1 cellular context compared by ENCODE assay signal in the genomic region with DNA sequence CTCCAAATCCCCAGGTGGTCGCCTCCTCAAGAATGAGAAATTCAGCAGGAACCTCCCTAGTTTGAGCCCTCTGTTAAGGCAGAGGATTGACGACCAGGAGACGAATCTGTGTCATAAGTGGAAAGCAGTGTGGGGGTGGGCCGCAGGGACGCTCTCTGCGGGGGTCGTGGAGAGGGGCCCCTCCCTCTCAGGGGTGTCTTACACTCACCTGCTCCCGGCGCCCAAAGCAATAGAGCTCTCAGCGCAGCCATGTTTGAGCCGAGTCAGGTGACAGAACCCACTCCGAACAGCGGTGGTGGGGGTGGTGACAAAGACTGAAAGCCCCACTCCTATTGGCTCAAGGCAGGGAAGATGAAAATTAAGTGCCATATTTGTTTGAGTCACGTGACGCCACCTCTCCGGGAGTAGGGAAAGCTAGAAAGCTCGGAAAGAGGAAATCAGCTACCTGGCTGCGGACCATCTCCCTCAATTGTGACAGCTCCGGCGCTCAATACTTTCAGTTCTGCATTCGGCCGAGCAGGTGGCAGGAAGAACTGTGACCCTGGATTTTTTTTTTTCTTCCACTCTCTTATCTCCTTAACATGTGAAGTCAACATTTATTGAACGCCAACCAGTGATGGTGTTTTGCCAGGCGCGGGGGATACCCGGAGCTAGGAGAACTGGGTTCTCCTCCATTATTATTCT.
TF ChIP-seq lines count a peak whose summit lies in the region.

A gene (minus strand): TSS at position 265 of the 684 bp plus-strand sequence. CDS start 627 bp downstream, outside the sequence.

TF ChIP-seq in HepG2, 621 proteins besides CTCF, POLR2A, EP300 and RAD21 (continued from another document and continues in another):
- TF ChIP-seq, protein P1, sequence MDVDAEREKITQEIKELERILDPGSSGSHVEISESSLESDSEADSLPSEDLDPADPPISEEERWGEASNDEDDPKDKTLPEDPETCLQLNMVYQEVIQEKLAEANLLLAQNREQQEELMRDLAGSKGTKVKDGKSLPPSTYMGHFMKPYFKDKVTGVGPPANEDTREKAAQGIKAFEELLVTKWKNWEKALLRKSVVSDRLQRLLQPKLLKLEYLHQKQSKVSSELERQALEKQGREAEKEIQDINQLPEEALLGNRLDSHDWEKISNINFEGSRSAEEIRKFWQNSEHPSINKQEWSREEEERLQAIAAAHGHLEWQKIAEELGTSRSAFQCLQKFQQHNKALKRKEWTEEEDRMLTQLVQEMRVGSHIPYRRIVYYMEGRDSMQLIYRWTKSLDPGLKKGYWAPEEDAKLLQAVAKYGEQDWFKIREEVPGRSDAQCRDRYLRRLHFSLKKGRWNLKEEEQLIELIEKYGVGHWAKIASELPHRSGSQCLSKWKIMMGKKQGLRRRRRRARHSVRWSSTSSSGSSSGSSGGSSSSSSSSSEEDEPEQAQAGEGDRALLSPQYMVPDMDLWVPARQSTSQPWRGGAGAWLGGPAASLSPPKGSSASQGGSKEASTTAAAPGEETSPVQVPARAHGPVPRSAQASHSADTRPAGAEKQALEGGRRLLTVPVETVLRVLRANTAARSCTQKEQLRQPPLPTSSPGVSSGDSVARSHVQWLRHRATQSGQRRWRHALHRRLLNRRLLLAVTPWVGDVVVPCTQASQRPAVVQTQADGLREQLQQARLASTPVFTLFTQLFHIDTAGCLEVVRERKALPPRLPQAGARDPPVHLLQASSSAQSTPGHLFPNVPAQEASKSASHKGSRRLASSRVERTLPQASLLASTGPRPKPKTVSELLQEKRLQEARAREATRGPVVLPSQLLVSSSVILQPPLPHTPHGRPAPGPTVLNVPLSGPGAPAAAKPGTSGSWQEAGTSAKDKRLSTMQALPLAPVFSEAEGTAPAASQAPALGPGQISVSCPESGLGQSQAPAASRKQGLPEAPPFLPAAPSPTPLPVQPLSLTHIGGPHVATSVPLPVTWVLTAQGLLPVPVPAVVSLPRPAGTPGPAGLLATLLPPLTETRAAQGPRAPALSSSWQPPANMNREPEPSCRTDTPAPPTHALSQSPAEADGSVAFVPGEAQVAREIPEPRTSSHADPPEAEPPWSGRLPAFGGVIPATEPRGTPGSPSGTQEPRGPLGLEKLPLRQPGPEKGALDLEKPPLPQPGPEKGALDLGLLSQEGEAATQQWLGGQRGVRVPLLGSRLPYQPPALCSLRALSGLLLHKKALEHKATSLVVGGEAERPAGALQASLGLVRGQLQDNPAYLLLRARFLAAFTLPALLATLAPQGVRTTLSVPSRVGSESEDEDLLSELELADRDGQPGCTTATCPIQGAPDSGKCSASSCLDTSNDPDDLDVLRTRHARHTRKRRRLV (CRISPR knock-in tag; IDR thresholded peaks at IDR 0.05), result no peak
- TF ChIP-seq PITX1 (CRISPR knock-in tag; IDR thresholded peaks at IDR 0.05) (peak; percentile 63), HNRNPH1 (optimal IDR thresholded peaks at IDR 0.05; ENCODE audit: low read depth, low read length) (no peak), ZNF749 (CRISPR knock-in tag; IDR thresholded peaks at IDR 0.05; ENCODE audit: borderline replicate concordance) (no peak), ZNF326 (CRISPR knock-in tag; IDR thresholded peaks at IDR 0.05; ENCODE audit: borderline replicate concordance) (no peak), ZNF30 (CRISPR knock-in tag; IDR thresholded peaks at IDR 0.05) (no peak), ZNF788 (CRISPR knock-in tag; IDR thresholded peaks at IDR 0.05; ENCODE audit: borderline replicate concordance) (no peak; the same call in 1 of the 2 replicates), FOXM1 (CRISPR knock-in tag; IDR thresholded peaks at IDR 0.05) (no peak), ZFP36L2 (CRISPR knock-in tag; IDR thresholded peaks at IDR 0.05) (no peak), MED8 (CRISPR knock-in tag; IDR thresholded peaks at IDR 0.05; ENCODE audit: insufficient replicate concordance) (no peak), ZNF274 (CRISPR knock-in tag; IDR thresholded peaks at IDR 0.05) (no peak), ZNF446 (CRISPR knock-in tag; IDR thresholded peaks at IDR 0.05) (no peak), TCF7L2 (IDR thresholded peaks at IDR 0.05; ENCODE audit: low read depth, low read length) (no peak), ONECUT2 (CRISPR knock-in tag; IDR thresholded peaks at IDR 0.05) (0 out of 2 replicates have a peak, but pooled peaks have one; percentile 39), ZNF333 (CRISPR knock-in tag; IDR thresholded peaks at IDR 0.05; ENCODE audit: borderline replicate concordance) (no peak), HDAC6 (IDR thresholded peaks at IDR 0.05; ENCODE audit: low read depth, low read length) (no peak), ZNF556 (CRISPR knock-in tag; IDR thresholded peaks at IDR 0.05; ENCODE audit: borderline replicate concordance) (peak; percentile 22; the same call in 1 of the 2 replicates), ISX (CRISPR knock-in tag; conservative IDR thresholded peaks at IDR 0.05) (no peak), ZFP36L1 (CRISPR knock-in tag; IDR thresholded peaks at IDR 0.05) (no peak), KDM5A (IDR thresholded peaks at IDR 0.05; ENCODE audit: borderline replicate concordance, low read length) (peak; percentile 98), BHLHE40 (IDR thresholded peaks at IDR 0.05; ENCODE audit: low read length) (peak; percentile 90)
- TF ChIP-seq, protein P2, sequence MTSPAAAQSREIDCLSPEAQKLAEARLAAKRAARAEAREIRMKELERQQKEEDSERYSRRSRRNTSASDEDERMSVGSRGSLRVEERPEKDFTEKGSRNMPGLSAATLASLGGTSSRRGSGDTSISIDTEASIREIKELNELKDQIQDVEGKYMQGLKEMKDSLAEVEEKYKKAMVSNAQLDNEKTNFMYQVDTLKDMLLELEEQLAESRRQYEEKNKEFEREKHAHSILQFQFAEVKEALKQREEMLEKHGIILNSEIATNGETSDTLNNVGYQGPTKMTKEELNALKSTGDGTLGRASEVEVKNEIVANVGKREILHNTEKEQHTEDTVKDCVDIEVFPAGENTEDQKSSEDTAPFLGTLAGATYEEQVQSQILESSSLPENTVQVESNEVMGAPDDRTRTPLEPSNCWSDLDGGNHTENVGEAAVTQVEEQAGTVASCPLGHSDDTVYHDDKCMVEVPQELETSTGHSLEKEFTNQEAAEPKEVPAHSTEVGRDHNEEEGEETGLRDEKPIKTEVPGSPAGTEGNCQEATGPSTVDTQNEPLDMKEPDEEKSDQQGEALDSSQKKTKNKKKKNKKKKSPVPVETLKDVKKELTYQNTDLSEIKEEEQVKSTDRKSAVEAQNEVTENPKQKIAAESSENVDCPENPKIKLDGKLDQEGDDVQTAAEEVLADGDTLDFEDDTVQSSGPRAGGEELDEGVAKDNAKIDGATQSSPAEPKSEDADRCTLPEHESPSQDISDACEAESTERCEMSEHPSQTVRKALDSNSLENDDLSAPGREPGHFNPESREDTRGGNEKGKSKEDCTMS (CRISPR knock-in tag; conservative IDR thresholded peaks at IDR 0.05), result no peak
- TF ChIP-seq, protein P3, sequence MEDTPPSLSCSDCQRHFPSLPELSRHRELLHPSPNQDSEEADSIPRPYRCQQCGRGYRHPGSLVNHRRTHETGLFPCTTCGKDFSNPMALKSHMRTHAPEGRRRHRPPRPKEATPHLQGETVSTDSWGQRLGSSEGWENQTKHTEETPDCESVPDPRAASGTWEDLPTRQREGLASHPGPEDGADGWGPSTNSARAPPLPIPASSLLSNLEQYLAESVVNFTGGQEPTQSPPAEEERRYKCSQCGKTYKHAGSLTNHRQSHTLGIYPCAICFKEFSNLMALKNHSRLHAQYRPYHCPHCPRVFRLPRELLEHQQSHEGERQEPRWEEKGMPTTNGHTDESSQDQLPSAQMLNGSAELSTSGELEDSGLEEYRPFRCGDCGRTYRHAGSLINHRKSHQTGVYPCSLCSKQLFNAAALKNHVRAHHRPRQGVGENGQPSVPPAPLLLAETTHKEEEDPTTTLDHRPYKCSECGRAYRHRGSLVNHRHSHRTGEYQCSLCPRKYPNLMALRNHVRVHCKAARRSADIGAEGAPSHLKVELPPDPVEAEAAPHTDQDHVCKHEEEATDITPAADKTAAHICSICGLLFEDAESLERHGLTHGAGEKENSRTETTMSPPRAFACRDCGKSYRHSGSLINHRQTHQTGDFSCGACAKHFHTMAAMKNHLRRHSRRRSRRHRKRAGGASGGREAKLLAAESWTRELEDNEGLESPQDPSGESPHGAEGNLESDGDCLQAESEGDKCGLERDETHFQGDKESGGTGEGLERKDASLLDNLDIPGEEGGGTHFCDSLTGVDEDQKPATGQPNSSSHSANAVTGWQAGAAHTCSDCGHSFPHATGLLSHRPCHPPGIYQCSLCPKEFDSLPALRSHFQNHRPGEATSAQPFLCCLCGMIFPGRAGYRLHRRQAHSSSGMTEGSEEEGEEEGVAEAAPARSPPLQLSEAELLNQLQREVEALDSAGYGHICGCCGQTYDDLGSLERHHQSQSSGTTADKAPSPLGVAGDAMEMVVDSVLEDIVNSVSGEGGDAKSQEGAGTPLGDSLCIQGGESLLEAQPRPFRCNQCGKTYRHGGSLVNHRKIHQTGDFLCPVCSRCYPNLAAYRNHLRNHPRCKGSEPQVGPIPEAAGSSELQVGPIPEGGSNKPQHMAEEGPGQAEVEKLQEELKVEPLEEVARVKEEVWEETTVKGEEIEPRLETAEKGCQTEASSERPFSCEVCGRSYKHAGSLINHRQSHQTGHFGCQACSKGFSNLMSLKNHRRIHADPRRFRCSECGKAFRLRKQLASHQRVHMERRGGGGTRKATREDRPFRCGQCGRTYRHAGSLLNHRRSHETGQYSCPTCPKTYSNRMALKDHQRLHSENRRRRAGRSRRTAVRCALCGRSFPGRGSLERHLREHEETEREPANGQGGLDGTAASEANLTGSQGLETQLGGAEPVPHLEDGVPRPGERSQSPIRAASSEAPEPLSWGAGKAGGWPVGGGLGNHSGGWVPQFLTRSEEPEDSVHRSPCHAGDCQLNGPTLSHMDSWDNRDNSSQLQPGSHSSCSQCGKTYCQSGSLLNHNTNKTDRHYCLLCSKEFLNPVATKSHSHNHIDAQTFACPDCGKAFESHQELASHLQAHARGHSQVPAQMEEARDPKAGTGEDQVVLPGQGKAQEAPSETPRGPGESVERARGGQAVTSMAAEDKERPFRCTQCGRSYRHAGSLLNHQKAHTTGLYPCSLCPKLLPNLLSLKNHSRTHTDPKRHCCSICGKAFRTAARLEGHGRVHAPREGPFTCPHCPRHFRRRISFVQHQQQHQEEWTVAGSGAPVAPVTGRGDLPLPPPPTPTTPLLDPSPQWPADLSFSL (CRISPR knock-in tag; IDR thresholded peaks at IDR 0.05), result no peak
- TF ChIP-seq, protein P4, sequence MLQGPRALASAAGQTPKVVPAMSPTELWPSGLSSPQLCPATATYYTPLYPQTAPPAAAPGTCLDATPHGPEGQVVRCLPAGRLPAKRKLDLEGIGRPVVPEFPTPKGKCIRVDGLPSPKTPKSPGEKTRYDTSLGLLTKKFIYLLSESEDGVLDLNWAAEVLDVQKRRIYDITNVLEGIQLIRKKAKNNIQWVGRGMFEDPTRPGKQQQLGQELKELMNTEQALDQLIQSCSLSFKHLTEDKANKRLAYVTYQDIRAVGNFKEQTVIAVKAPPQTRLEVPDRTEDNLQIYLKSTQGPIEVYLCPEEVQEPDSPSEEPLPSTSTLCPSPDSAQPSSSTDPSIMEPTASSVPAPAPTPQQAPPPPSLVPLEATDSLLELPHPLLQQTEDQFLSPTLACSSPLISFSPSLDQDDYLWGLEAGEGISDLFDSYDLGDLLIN (CRISPR knock-in tag; IDR thresholded peaks at IDR 0.05; ENCODE audit: borderline replicate concordance), result no peak
- TF ChIP-seq, protein P5, sequence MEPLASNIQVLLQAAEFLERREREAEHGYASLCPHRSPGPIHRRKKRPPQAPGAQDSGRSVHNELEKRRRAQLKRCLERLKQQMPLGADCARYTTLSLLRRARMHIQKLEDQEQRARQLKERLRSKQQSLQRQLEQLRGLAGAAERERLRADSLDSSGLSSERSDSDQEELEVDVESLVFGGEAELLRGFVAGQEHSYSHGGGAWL (CRISPR knock-in tag; IDR thresholded peaks at IDR 0.05), result no peak; the same call in 1 of the 2 replicates
- TF ChIP-seq, protein P6, sequence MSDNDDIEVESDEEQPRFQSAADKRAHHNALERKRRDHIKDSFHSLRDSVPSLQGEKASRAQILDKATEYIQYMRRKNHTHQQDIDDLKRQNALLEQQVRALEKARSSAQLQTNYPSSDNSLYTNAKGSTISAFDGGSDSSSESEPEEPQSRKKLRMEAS (IDR thresholded peaks at IDR 0.05), result peak; percentile 59
- TF ChIP-seq, protein P7, sequence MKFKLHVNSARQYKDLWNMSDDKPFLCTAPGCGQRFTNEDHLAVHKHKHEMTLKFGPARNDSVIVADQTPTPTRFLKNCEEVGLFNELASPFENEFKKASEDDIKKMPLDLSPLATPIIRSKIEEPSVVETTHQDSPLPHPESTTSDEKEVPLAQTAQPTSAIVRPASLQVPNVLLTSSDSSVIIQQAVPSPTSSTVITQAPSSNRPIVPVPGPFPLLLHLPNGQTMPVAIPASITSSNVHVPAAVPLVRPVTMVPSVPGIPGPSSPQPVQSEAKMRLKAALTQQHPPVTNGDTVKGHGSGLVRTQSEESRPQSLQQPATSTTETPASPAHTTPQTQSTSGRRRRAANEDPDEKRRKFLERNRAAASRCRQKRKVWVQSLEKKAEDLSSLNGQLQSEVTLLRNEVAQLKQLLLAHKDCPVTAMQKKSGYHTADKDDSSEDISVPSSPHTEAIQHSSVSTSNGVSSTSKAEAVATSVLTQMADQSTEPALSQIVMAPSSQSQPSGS (CRISPR knock-in tag; IDR thresholded peaks at IDR 0.05), result no peak
- TF ChIP-seq, protein P8, sequence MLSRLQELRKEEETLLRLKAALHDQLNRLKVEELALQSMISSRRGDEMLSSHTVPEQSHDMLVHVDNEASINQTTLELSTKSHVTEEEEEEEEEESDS (CRISPR knock-in tag; IDR thresholded peaks at IDR 0.05; ENCODE audit: borderline replicate concordance), result no peak
- TF ChIP-seq, protein P9, sequence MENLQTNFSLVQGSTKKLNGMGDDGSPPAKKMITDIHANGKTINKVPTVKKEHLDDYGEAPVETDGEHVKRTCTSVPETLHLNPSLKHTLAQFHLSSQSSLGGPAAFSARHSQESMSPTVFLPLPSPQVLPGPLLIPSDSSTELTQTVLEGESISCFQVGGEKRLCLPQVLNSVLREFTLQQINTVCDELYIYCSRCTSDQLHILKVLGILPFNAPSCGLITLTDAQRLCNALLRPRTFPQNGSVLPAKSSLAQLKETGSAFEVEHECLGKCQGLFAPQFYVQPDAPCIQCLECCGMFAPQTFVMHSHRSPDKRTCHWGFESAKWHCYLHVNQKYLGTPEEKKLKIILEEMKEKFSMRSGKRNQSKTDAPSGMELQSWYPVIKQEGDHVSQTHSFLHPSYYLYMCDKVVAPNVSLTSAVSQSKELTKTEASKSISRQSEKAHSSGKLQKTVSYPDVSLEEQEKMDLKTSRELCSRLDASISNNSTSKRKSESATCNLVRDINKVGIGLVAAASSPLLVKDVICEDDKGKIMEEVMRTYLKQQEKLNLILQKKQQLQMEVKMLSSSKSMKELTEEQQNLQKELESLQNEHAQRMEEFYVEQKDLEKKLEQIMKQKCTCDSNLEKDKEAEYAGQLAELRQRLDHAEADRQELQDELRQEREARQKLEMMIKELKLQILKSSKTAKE (CRISPR knock-in tag; IDR thresholded peaks at IDR 0.05; ENCODE audit: borderline replicate concordance), result no peak
- TF ChIP-seq, protein P10, sequence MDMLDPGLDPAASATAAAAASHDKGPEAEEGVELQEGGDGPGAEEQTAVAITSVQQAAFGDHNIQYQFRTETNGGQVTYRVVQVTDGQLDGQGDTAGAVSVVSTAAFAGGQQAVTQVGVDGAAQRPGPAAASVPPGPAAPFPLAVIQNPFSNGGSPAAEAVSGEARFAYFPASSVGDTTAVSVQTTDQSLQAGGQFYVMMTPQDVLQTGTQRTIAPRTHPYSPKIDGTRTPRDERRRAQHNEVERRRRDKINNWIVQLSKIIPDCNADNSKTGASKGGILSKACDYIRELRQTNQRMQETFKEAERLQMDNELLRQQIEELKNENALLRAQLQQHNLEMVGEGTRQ (IDR thresholded peaks at IDR 0.05; ENCODE audit: low read depth, low read length), result peak; percentile 98
- TF ChIP-seq, protein P10 (CRISPR knock-in tag; IDR thresholded peaks at IDR 0.05; ENCODE audit: borderline replicate concordance), result peak; percentile 99; the same call in 1 of the 2 replicates
